ENCODE assay signal across 1 cellular context in genomic region chr3:16824085-16824696, GRCh38.
TF ChIP-seq lines count a peak whose summit lies in the region.

No MANE protein-coding gene starts in this region.

TF ChIP-seq in GM12878, 131 proteins besides CTCF, POLR2A, EP300 and RAD21 (continued from another document):
- TF ChIP-seq, protein P1, sequence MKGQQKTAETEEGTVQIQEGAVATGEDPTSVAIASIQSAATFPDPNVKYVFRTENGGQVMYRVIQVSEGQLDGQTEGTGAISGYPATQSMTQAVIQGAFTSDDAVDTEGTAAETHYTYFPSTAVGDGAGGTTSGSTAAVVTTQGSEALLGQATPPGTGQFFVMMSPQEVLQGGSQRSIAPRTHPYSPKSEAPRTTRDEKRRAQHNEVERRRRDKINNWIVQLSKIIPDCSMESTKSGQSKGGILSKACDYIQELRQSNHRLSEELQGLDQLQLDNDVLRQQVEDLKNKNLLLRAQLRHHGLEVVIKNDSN (IDR thresholded peaks at IDR 0.05; ENCODE audit: borderline replicate concordance, extremely low read length, insufficient read depth, low read depth, low read length) = no peak
- no peak for TF ChIP-seq SREBF2 (IDR thresholded peaks at IDR 0.05; ENCODE audit: low read length)
- TF ChIP-seq CBFB (IDR thresholded peaks at IDR 0.05; ENCODE audit: low read depth) = no peak
- TF ChIP-seq SMAD5 (IDR thresholded peaks at IDR 0.05; ENCODE audit: low read depth) = no peak
- no peak for TF ChIP-seq ZSCAN29 (IDR thresholded peaks at IDR 0.05)
- no peak for TF ChIP-seq MAX (IDR thresholded peaks at IDR 0.05; ENCODE audit: low read depth, low read length)
- peak; percentile 40; the same call in 1 of the 2 replicates for TF ChIP-seq FOXM1 (IDR thresholded peaks at IDR 0.05; ENCODE audit: low read depth, low read length)
- TF ChIP-seq FOXK2 (IDR thresholded peaks at IDR 0.05) = no peak
- TF ChIP-seq, protein P2, sequence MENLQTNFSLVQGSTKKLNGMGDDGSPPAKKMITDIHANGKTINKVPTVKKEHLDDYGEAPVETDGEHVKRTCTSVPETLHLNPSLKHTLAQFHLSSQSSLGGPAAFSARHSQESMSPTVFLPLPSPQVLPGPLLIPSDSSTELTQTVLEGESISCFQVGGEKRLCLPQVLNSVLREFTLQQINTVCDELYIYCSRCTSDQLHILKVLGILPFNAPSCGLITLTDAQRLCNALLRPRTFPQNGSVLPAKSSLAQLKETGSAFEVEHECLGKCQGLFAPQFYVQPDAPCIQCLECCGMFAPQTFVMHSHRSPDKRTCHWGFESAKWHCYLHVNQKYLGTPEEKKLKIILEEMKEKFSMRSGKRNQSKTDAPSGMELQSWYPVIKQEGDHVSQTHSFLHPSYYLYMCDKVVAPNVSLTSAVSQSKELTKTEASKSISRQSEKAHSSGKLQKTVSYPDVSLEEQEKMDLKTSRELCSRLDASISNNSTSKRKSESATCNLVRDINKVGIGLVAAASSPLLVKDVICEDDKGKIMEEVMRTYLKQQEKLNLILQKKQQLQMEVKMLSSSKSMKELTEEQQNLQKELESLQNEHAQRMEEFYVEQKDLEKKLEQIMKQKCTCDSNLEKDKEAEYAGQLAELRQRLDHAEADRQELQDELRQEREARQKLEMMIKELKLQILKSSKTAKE (IDR thresholded peaks at IDR 0.05; ENCODE audit: low read depth, poor library complexity, severe bottlenecking) = peak; percentile 26
- TF ChIP-seq PAX8 (IDR thresholded peaks at IDR 0.05) = no peak
- TF ChIP-seq BACH1 (IDR thresholded peaks at IDR 0.05; ENCODE audit: borderline replicate concordance) = no peak
- no peak for TF ChIP-seq RFX5 (IDR thresholded peaks at IDR 0.05; ENCODE audit: low read depth, low read length)
- TF ChIP-seq ZBTB11 (CRISPR knock-in tag; IDR thresholded peaks at IDR 0.05) = no peak
- TF ChIP-seq SMAD1 (IDR thresholded peaks at IDR 0.05; ENCODE audit: low read depth, partially characterized antibody) = no peak
- peak; percentile 25; the same call in 1 of the 2 replicates for TF ChIP-seq CREM (IDR thresholded peaks at IDR 0.05; ENCODE audit: low read depth)
- TF ChIP-seq MXI1 (IDR thresholded peaks at IDR 0.05; ENCODE audit: low read depth, low read length) = no peak
- peak; percentile 74 for TF ChIP-seq NFIC (IDR thresholded peaks at IDR 0.05; ENCODE audit: low read depth, low read length)
- TF ChIP-seq HDGF (IDR thresholded peaks at IDR 0.05) = no peak
- peak; percentile 36 to 44; a peak in 3 of 4 replicates for TF ChIP-seq IKZF2 (IDR thresholded peaks at IDR 0.05)
- TF ChIP-seq E2F8 (IDR thresholded peaks at IDR 0.05; ENCODE audit: low read depth, partially characterized antibody) = no peak
- no peak for TF ChIP-seq MYB (IDR thresholded peaks at IDR 0.05; ENCODE audit: borderline replicate concordance, low read depth, low read length)
- TF ChIP-seq NR2C2 (IDR thresholded peaks at IDR 0.05; ENCODE audit: borderline replicate concordance, control insufficient read depth, insufficient read length, low read depth) = no peak
- 0 out of 2 replicates have a peak, but pooled peaks have one; percentile 34 for TF ChIP-seq YY1 (IDR thresholded peaks at IDR 0.05; ENCODE audit: low read depth, low read length)
- TF ChIP-seq CREB1 (IDR thresholded peaks at IDR 0.05; ENCODE audit: low read depth) = no peak
- no peak for TF ChIP-seq SREBF1 (IDR thresholded peaks at IDR 0.05; ENCODE audit: low read length)
- TF ChIP-seq FOS (IDR thresholded peaks at IDR 0.05; ENCODE audit: borderline replicate concordance, extremely low read depth, insufficient read length) = no peak
- TF ChIP-seq STAT3 (IDR thresholded peaks at IDR 0.05; ENCODE audit: low read depth, low read length) = no peak
- TF ChIP-seq SMARCA5 (IDR thresholded peaks at IDR 0.05) = no peak
- TF ChIP-seq ELK1 (IDR thresholded peaks at IDR 0.05; ENCODE audit: low read depth, low read length) = no peak
- TF ChIP-seq POLR2AphosphoS5 (IDR thresholded peaks at IDR 0.05; ENCODE audit: low read length) = no peak
- TF ChIP-seq CHD1 (IDR thresholded peaks at IDR 0.05; ENCODE audit: low read depth, low read length) = no peak
- TF ChIP-seq, protein P3, sequence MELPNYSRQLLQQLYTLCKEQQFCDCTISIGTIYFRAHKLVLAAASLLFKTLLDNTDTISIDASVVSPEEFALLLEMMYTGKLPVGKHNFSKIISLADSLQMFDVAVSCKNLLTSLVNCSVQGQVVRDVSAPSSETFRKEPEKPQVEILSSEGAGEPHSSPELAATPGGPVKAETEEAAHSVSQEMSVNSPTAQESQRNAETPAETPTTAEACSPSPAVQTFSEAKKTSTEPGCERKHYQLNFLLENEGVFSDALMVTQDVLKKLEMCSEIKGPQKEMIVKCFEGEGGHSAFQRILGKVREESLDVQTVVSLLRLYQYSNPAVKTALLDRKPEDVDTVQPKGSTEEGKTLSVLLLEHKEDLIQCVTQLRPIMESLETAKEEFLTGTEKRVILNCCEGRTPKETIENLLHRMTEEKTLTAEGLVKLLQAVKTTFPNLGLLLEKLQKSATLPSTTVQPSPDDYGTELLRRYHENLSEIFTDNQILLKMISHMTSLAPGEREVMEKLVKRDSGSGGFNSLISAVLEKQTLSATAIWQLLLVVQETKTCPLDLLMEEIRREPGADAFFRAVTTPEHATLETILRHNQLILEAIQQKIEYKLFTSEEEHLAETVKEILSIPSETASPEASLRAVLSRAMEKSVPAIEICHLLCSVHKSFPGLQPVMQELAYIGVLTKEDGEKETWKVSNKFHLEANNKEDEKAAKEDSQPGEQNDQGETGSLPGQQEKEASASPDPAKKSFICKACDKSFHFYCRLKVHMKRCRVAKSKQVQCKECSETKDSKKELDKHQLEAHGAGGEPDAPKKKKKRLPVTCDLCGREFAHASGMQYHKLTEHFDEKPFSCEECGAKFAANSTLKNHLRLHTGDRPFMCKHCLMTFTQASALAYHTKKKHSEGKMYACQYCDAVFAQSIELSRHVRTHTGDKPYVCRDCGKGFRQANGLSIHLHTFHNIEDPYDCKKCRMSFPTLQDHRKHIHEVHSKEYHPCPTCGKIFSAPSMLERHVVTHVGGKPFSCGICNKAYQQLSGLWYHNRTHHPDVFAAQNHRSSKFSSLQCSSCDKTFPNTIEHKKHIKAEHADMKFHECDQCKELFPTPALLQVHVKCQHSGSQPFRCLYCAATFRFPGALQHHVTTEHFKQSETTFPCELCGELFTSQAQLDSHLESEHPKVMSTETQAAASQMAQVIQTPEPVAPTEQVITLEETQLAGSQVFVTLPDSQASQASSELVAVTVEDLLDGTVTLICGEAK (IDR thresholded peaks at IDR 0.05; ENCODE audit: borderline replicate concordance) = no peak
- peak; percentile 42; the same call in 1 of the 2 replicates for TF ChIP-seq IKZF1 (conservative IDR thresholded peaks at IDR 0.05)
- TF ChIP-seq ZBED1 (IDR thresholded peaks at IDR 0.05; ENCODE audit: borderline replicate concordance) = no peak
- TF ChIP-seq, protein P4, sequence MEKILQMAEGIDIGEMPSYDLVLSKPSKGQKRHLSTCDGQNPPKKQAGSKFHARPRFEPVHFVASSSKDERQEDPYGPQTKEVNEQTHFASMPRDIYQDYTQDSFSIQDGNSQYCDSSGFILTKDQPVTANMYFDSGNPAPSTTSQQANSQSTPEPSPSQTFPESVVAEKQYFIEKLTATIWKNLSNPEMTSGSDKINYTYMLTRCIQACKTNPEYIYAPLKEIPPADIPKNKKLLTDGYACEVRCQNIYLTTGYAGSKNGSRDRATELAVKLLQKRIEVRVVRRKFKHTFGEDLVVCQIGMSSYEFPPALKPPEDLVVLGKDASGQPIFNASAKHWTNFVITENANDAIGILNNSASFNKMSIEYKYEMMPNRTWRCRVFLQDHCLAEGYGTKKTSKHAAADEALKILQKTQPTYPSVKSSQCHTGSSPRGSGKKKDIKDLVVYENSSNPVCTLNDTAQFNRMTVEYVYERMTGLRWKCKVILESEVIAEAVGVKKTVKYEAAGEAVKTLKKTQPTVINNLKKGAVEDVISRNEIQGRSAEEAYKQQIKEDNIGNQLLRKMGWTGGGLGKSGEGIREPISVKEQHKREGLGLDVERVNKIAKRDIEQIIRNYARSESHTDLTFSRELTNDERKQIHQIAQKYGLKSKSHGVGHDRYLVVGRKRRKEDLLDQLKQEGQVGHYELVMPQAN (conservative IDR thresholded peaks at IDR 0.05) = no peak
- TF ChIP-seq TCF12 (IDR thresholded peaks at IDR 0.05; ENCODE audit: low read depth, low read length) = peak; percentile 21; the same call in 1 of the 2 replicates
- no peak for TF ChIP-seq LARP7 (IDR thresholded peaks at IDR 0.05)
- TF ChIP-seq RAD51 (IDR thresholded peaks at IDR 0.05) = no peak
